Comparison of ENCODE assay signal across 11 cellular contexts in genomic region chrX:19848110-19848509, GRCh38.
"Had no signal": no experiment of that assay in that cellular context is flagged by ENCODE, and none has a peak within 500 bp of the region (broad histone marks: within the 10 kb centered on the region; RNA-seq: fewer than 3 reads in every experiment).

No MANE protein-coding gene starts in this region.

- H3K9me3 Mint-ChIP-seq: activated CD4-positive, alpha-beta memory T cell treated with anti-CD3 and anti-CD28 coated beads, Interleukin-2, amount 10 ng/mL, durations not matched to agents 7 days and 5 days; naive B cell had no signal

- DNase-seq: activated CD4-positive, alpha-beta memory T cell treated with anti-CD3 and anti-CD28 coated beads, Interleukin-2, amount 10 ng/mL, durations not matched to agents 7 days and 5 days; central memory CD4-positive, alpha-beta T cell; glutamatergic neuron; left cardiac atrium; lower lobe of right lung; naive B cell; retina; stimulated activated CD4-positive, alpha-beta T cell treated with anti-CD3 and anti-CD28 coated beads, Interleukin-4, amount 100 ng/mL, for 4 hours; stomach had no signal

- H3K4me3 ChIP-seq: esophagus muscularis mucosa, lower lobe of right lung, stomach, thoracic aorta had no signal

- H3K36me3 ChIP-seq: esophagus muscularis mucosa, lower lobe of right lung, stomach, thoracic aorta had no signal

- H3K9me3 ChIP-seq: lower lobe of right lung, thoracic aorta had no signal

- H3K4me3 Mint-ChIP-seq: activated CD4-positive, alpha-beta memory T cell treated with anti-CD3 and anti-CD28 coated beads, Interleukin-2, amount 10 ng/mL, durations not matched to agents 7 days and 5 days had no signal

- H3K27ac ChIP-seq: esophagus muscularis mucosa, lower lobe of right lung, stomach, thoracic aorta had no signal

- ATAC-seq: left cardiac atrium, lower lobe of right lung had no signal

- H3K27me3 ChIP-seq: esophagus muscularis mucosa, stomach had no signal

- H3K27me3 Mint-ChIP-seq: activated CD4-positive, alpha-beta memory T cell treated with anti-CD3 and anti-CD28 coated beads, Interleukin-2, amount 10 ng/mL, durations not matched to agents 7 days and 5 days; naive B cell had no signal

- H3K27ac Mint-ChIP-seq: activated CD4-positive, alpha-beta memory T cell treated with anti-CD3 and anti-CD28 coated beads, Interleukin-2, amount 10 ng/mL, durations not matched to agents 7 days and 5 days had no signal

- H3K4me1 ChIP-seq: esophagus muscularis mucosa, stomach had no signal
